In the genomic region with DNA sequence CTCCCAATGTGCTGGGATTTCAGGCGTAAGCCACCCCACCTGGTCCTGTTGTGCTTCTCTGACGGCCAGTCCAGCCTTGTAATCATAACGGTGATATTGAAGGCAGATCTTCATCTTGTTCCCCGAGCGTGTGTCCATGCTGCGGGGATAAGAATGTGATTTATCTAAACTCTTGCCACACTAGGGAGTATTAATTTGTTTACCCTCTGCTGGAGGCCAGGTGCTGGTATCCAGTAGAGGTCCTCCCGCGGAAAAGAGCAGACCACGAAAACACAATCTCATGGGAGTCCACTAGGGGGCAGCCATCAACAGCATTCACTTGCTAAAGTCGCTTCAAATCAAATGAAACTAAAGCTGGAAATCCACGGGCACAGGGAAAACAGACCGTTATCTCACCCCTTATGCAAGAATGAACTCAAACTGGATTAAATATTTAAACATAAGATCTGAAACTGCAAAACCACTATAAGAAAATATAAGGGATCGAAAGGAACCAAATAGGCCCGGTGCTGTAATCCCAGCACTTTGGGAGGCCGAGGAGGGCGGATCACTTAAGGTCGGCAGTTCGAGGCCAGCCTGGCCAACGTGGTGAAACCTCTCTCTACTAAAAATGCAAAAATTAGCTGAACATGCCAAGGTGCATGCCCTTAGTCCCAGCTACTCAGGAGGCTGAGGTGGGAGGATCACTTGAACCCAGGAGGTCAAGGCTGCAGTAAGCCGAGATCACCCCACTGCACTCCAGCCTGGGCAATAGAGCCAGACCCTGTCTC, we compare ENCODE assay signal across 8 cellular contexts. TPM values are rescaled to one million over a fixed set of nuclear protein-coding genes. Genes with fewer than 3 reads are reported as not detected.
DNase-seq lines count a peak whose midpoint lies in the region; ATAC-seq and TF ChIP-seq lines count a peak whose summit lies in the region.

No MANE protein-coding gene starts in this region.

- no peak overlapping the region for H3K9ac ChIP-seq in KMS-11

- peak overlapping the region; percentile 36 for H3K4me3 Mint-ChIP-seq in Calu3 (ENCODE audit: low read depth, unreplicated experiment)
- H3K4me3 Mint-ChIP-seq in activated T-cell treated with anti-CD3 and anti-CD28 coated beads, Interleukin-2, amount 50 U/mL, for 24 hours: no peak overlapping the region
- peak overlapping the region in 7 of 10 donors; percentile 30 to 66 (median 56) for H3K4me3 Mint-ChIP-seq in naive thymus-derived CD8-positive, alpha-beta T cell
- H3K4me3 Mint-ChIP-seq in stimulated activated effector memory CD8-positive, alpha-beta T cell treated with anti-CD3 and anti-CD28 coated beads, Interleukin-12 subunit alpha, Interleukin-12 subunit beta, amount 100 ng/mL, for 72 hours: no peak overlapping the region

- whole genome bisulfite sequencing in esophagus muscularis mucosa: 37% methylated on average over 20 of the region's 20 CpGs

- intact Hi-C loops in Calu3 (cut with micrococcal nuclease; ENCODE audit: unreplicated experiment): loop anchor here (1.0 kb wide), 1 partner anchor 283 kb away; no protein-coding TSS in a partner anchor
- intact Hi-C loops in esophagus muscularis mucosa (cut with DNase I): no loop called here

- peak overlapping the region; percentile 22; the same call in 1 of the 2 replicates for H3K4me2 ChIP-seq in KMS-11

- peak overlapping the region; percentile 62; the same call in 1 of the 2 replicates for H2AFZ ChIP-seq in KMS-11 (ENCODE audit: low read depth)

- peak; percentile 75 to 91 for ATAC-seq in naive thymus-derived CD8-positive, alpha-beta T cell
- ATAC-seq in stimulated activated effector memory CD8-positive, alpha-beta T cell treated with anti-CD3 and anti-CD28 coated beads, Interleukin-12 subunit alpha, Interleukin-12 subunit beta, amount 100 ng/mL, for 72 hours: peak; percentile 65
- no peak for ATAC-seq in HG02759 (IDR thresholded peaks at IDR 0.05; ENCODE audit: unreplicated experiment)

- DNase-seq in Calu3: peak; percentile 91
- peak; percentile 66 to 93 (median 71) for DNase-seq in Peyer's patch
- DNase-seq in activated T-cell treated with anti-CD3 and anti-CD28 coated beads, Interleukin-2, amount 50 U/mL, for 24 hours: peak; percentile 75
- DNase-seq in esophagus muscularis mucosa (ENCODE audit: extremely low spot score): peak; percentile 96
- peak; percentile 44 to 86 (median 70) for DNase-seq in naive thymus-derived CD8-positive, alpha-beta T cell
- peak; percentile 57 to 86 for DNase-seq in stimulated activated effector memory CD8-positive, alpha-beta T cell treated with anti-CD3 and anti-CD28 coated beads, Interleukin-12 subunit alpha, Interleukin-12 subunit beta, amount 100 ng/mL, for 72 hours (ENCODE audit: low spot score in 2 of 2)

- H3K9me3 ChIP-seq in Peyer's patch: no peaks in the 10 kb centered on the region
- no peaks in the 10 kb centered on the region for H3K9me3 ChIP-seq in esophagus muscularis mucosa

- TF ChIP-seq POLR2A in Peyer's patch (IDR thresholded peaks at IDR 0.05) (no peak), esophagus muscularis mucosa (IDR thresholded peaks at IDR 0.05; ENCODE audit: low read depth) (no peak)

- H3K9me3 Mint-ChIP-seq in Calu3 (ENCODE audit: low read depth, unreplicated experiment): no peaks in the 10 kb centered on the region
- no peaks in the 10 kb centered on the region for H3K9me3 Mint-ChIP-seq in activated T-cell treated with anti-CD3 and anti-CD28 coated beads, Interleukin-2, amount 50 U/mL, for 24 hours
- H3K9me3 Mint-ChIP-seq in naive thymus-derived CD8-positive, alpha-beta T cell: no peaks in the 10 kb centered on the region
- H3K9me3 Mint-ChIP-seq in stimulated activated effector memory CD8-positive, alpha-beta T cell treated with anti-CD3 and anti-CD28 coated beads, Interleukin-12 subunit alpha, Interleukin-12 subunit beta, amount 100 ng/mL, for 72 hours: no peaks in the 10 kb centered on the region

- no peak for TF ChIP-seq EP300 in esophagus muscularis mucosa (IDR thresholded peaks at IDR 0.05)

- H3K27ac Mint-ChIP-seq in Calu3 (ENCODE audit: unreplicated experiment): no peak overlapping the region
- no peak overlapping the region for H3K27ac Mint-ChIP-seq in activated T-cell treated with anti-CD3 and anti-CD28 coated beads, Interleukin-2, amount 50 U/mL, for 24 hours
- H3K27ac Mint-ChIP-seq in naive thymus-derived CD8-positive, alpha-beta T cell: peak overlapping the region in 2 of 10 donors; percentile 40 to 46
- H3K27ac Mint-ChIP-seq in stimulated activated effector memory CD8-positive, alpha-beta T cell treated with anti-CD3 and anti-CD28 coated beads, Interleukin-12 subunit alpha, Interleukin-12 subunit beta, amount 100 ng/mL, for 72 hours: no peak overlapping the region

- peaks cover 14% of the 10 kb centered on the region for H3K4me1 Mint-ChIP-seq in Calu3 (ENCODE audit: low read depth, unreplicated experiment)
- H3K4me1 Mint-ChIP-seq in activated T-cell treated with anti-CD3 and anti-CD28 coated beads, Interleukin-2, amount 50 U/mL, for 24 hours (ENCODE audit: low read depth): peaks cover 5% of the 10 kb centered on the region
- peaks cover 4 to 8% (median 5%) of the 10 kb centered on the region in 4 donors for H3K4me1 Mint-ChIP-seq in naive thymus-derived CD8-positive, alpha-beta T cell
- peaks cover 13% of the 10 kb centered on the region for H3K4me1 Mint-ChIP-seq in stimulated activated effector memory CD8-positive, alpha-beta T cell treated with anti-CD3 and anti-CD28 coated beads, Interleukin-12 subunit alpha, Interleukin-12 subunit beta, amount 100 ng/mL, for 72 hours

- H3K4me3 ChIP-seq in KMS-11 (IDR thresholded peaks at IDR 0.05; ENCODE audit: insufficient read depth, low read depth, low read length): no peak overlapping the region
- H3K4me3 ChIP-seq in Peyer's patch: peak overlapping the region in 1 of 4 donors; percentile 7
- H3K4me3 ChIP-seq in esophagus muscularis mucosa: peak overlapping the region; percentile 13 to 37 (median 26)

- no peaks in the 10 kb centered on the region for H3K36me3 Mint-ChIP-seq in Calu3 (ENCODE audit: insufficient read depth, unreplicated experiment)
- H3K36me3 Mint-ChIP-seq in activated T-cell treated with anti-CD3 and anti-CD28 coated beads, Interleukin-2, amount 50 U/mL, for 24 hours (ENCODE audit: low read depth): no peaks in the 10 kb centered on the region
- no peaks in the 10 kb centered on the region for H3K36me3 Mint-ChIP-seq in naive thymus-derived CD8-positive, alpha-beta T cell
- no peaks in the 10 kb centered on the region for H3K36me3 Mint-ChIP-seq in stimulated activated effector memory CD8-positive, alpha-beta T cell treated with anti-CD3 and anti-CD28 coated beads, Interleukin-12 subunit alpha, Interleukin-12 subunit beta, amount 100 ng/mL, for 72 hours

- peaks cover 47% of the 10 kb centered on the region for H3K27me3 Mint-ChIP-seq in Calu3 (ENCODE audit: unreplicated experiment)
- peaks cover 4% of the 10 kb centered on the region for H3K27me3 Mint-ChIP-seq in activated T-cell treated with anti-CD3 and anti-CD28 coated beads, Interleukin-2, amount 50 U/mL, for 24 hours
- H3K27me3 Mint-ChIP-seq in naive thymus-derived CD8-positive, alpha-beta T cell: peaks cover 0 to 5% (median 4%) of the 10 kb centered on the region in 5 donors

- no peaks in the 10 kb centered on the region for H4K20me1 ChIP-seq in KMS-11 (ENCODE audit: insufficient read depth)

- POLR2A ChIA-PET in naive thymus-derived CD8-positive, alpha-beta T cell (lab: Charles Lee): interaction anchor here (0.6 to 0.7 kb wide), 2 partner anchors 212 to 591 kb away, joined by 3 to 6 read pairs; no protein-coding TSS in a partner anchor

- H3K27ac ChIP-seq in KMS-11: no peak overlapping the region
- no peak overlapping the region for H3K27ac ChIP-seq in Peyer's patch
- peak overlapping the region in 2 of 4 donors; percentile 27 to 41 for H3K27ac ChIP-seq in esophagus muscularis mucosa (replicated peaks in 1 of 4)

- H3K27me3 ChIP-seq in KMS-11 (ENCODE audit: insufficient read depth, low read depth) (no peaks in the 10 kb centered on the region), Peyer's patch (no peaks in the 10 kb centered on the region), esophagus muscularis mucosa (peaks cover 0 to under 1% (median 0%) of the 10 kb centered on the region in 4 donors)

- CTCF ChIA-PET in Calu3 (lab: Charles Lee): interaction anchor here (0.6 to 2.1 kb wide), 14 partner anchors 10 to 674 kb away, joined by 3 to 9 read pairs (median 5); partner anchors contain the start of gene RBBP6

- H3K4me1 ChIP-seq in KMS-11 (ENCODE audit: low read depth, poor library complexity, severe bottlenecking) (no peaks in the 10 kb centered on the region), Peyer's patch (no peaks in the 10 kb centered on the region), esophagus muscularis mucosa (peaks cover 0 to 9% (median 5%) of the 10 kb centered on the region in 4 donors)

- BruUV-seq in Calu3 (replicated peaks; lab: Mats Ljungman, UMichigan): no TSS peak

- H3K79me2 ChIP-seq in KMS-11 (ENCODE audit: insufficient read depth, low read depth): no peaks in the 10 kb centered on the region

- peak; percentile 82 for TF ChIP-seq CTCF in Calu3 (IDR thresholded peaks at IDR 0.05; ENCODE audit: unreplicated experiment)
- peak; percentile 93 for TF ChIP-seq CTCF in KMS-11 (conservative IDR thresholded peaks at IDR 0.05; ENCODE audit: low read depth, low read length)
- TF ChIP-seq CTCF in Peyer's patch (IDR thresholded peaks at IDR 0.05): peak; percentile 71 to 89 (median 85)
- TF ChIP-seq CTCF in esophagus muscularis mucosa (IDR thresholded peaks at IDR 0.05): peak; percentile 83 to 89 (median 84)

- H3K36me3 ChIP-seq in KMS-11 (ENCODE audit: insufficient read depth): no peaks in the 10 kb centered on the region
- no peaks in the 10 kb centered on the region for H3K36me3 ChIP-seq in Peyer's patch
- no peaks in the 10 kb centered on the region for H3K36me3 ChIP-seq in esophagus muscularis mucosa

RNA-seq across cellular contexts. Expression of gene RBBP6, which starts 22.3 kb away (rescaled TPM):
- total RNA-seq in Calu3 (2022) (56.8 and 61.7 TPM in 2 replicates), Peyer's patch (10 to 100 TPM; 36.4 to 67.9 (median 54.7) TPM), esophagus muscularis mucosa (10 to 100 TPM; 45.7 to 89.0 (median 53.1) TPM)
- 100 to 1,000 TPM; 114 to 115 TPM for total RNA-seq in naive thymus-derived CD8-positive, alpha-beta T cell
- polyA plus RNA-seq in naive thymus-derived CD8-positive, alpha-beta T cell: 10 to 100 TPM; 15.7 to 20.5 (median 16.1) TPM

Comparison
In these comparisons a context has a peak if more than half of its experiments do, and no peak if none do; other contexts are left out.
1. H3K4me3 Mint-ChIP-seq: peak in Calu3 (single experiment) and naive thymus-derived CD8-positive, alpha-beta T cell (7 of 10); none in activated T-cell treated with anti-CD3 and anti-CD28 coated beads, Interleukin-2, amount 50 U/mL, for 24 hours (single experiment) and stimulated activated effector memory CD8-positive, alpha-beta T cell treated with anti-CD3 and anti-CD28 coated beads, Interleukin-12 subunit alpha, Interleukin-12 subunit beta, amount 100 ng/mL, for 72 hours (single experiment).
2. Peak in every context shown above with its lines, with median percentiles within 50 percentile points of each other: DNase-seq and CTCF ChIP-seq.